20 cellular contexts compared by ENCODE assay signal in genomic region chr20:50050214-50050613, GRCh38.
"Had no signal": no experiment of that assay in that cellular context is flagged by ENCODE, and none has a peak within 500 bp of the region (broad histone marks: within the 10 kb centered on the region; RNA-seq: fewer than 3 reads in every experiment).

No MANE protein-coding gene starts in this region.

- H3K9me3 Mint-ChIP-seq: stimulated activated effector memory CD8-positive, alpha-beta T cell treated with anti-CD3 and anti-CD28 coated beads, Interleukin-12 subunit alpha, Interleukin-12 subunit beta, amount 100 ng/mL, for 72 hours had no signal

- H3K27ac ChIP-seq: colonic mucosa, hepatocyte, neutrophil, thyroid gland, uterus had no signal

- H3K27me3 ChIP-seq: colonic mucosa, hepatocyte, suprapubic skin, thyroid gland, upper lobe of left lung, uterus had no signal

- DNase-seq: colonic mucosa; effector CD4-positive, alpha-beta T cell; erythroblast; foreskin melanocyte; head of caudate nucleus; mucosa of descending colon; naive thymus-derived CD8-positive, alpha-beta T cell; posterior cingulate gyrus; right cardiac atrium; stimulated activated CD4-positive, alpha-beta T cell treated with anti-CD3 and anti-CD28 coated beads, Interleukin-4, amount 100 ng/mL, for 1 hour; stimulated activated CD8-positive, alpha-beta memory T cell treated with anti-CD3 and anti-CD28 coated beads, Interleukin-4, amount 100 ng/mL, for 48 hours; stimulated activated naive CD8-positive, alpha-beta T cell treated with anti-CD3 and anti-CD28 coated beads, Interleukin-15, Interleukin-2, amounts not matched to agents 100 U/mL and 50 U/mL, for 24 hours; thyroid gland; upper lobe of left lung; uterus had no signal

- H3K4me3 Mint-ChIP-seq: endodermal cell; stimulated activated effector memory CD8-positive, alpha-beta T cell treated with anti-CD3 and anti-CD28 coated beads, Interleukin-12 subunit alpha, Interleukin-12 subunit beta, amount 100 ng/mL, for 72 hours had no signal

- ATAC-seq: mucosa of descending colon; naive thymus-derived CD8-positive, alpha-beta T cell; right cardiac atrium; stimulated activated effector memory CD8-positive, alpha-beta T cell treated with anti-CD3 and anti-CD28 coated beads, Interleukin-12 subunit alpha, Interleukin-12 subunit beta, amount 100 ng/mL, for 72 hours; stimulated activated naive CD8-positive, alpha-beta T cell treated with anti-CD3 and anti-CD28 coated beads, Interleukin-15, Interleukin-2, amounts not matched to agents 100 U/mL and 50 U/mL, for 24 hours had no signal

- H3K4me2 ChIP-seq: hepatocyte had no signal

- H3K27ac Mint-ChIP-seq: endodermal cell; stimulated activated effector memory CD8-positive, alpha-beta T cell treated with anti-CD3 and anti-CD28 coated beads, Interleukin-12 subunit alpha, Interleukin-12 subunit beta, amount 100 ng/mL, for 72 hours had no signal

- H3K36me3 ChIP-seq: colonic mucosa, neutrophil, suprapubic skin, thyroid gland, upper lobe of left lung, uterus had no signal

- H3K36me3 Mint-ChIP-seq: stimulated activated effector memory CD8-positive, alpha-beta T cell treated with anti-CD3 and anti-CD28 coated beads, Interleukin-12 subunit alpha, Interleukin-12 subunit beta, amount 100 ng/mL, for 72 hours had no signal

- H3K4me3 ChIP-seq: colonic mucosa, hepatocyte, mucosa of descending colon, suprapubic skin, thyroid gland, upper lobe of left lung, uterus had no signal

- H2AFZ ChIP-seq: hepatocyte had no signal

- H3K4me1 ChIP-seq: colonic mucosa, uterus had no signal

- H3K9me3 ChIP-seq: colonic mucosa, mucosa of descending colon, neutrophil, suprapubic skin, thyroid gland, upper lobe of left lung, uterus had no signal
